1 cellular context compared by ENCODE assay signal in the genomic region with DNA sequence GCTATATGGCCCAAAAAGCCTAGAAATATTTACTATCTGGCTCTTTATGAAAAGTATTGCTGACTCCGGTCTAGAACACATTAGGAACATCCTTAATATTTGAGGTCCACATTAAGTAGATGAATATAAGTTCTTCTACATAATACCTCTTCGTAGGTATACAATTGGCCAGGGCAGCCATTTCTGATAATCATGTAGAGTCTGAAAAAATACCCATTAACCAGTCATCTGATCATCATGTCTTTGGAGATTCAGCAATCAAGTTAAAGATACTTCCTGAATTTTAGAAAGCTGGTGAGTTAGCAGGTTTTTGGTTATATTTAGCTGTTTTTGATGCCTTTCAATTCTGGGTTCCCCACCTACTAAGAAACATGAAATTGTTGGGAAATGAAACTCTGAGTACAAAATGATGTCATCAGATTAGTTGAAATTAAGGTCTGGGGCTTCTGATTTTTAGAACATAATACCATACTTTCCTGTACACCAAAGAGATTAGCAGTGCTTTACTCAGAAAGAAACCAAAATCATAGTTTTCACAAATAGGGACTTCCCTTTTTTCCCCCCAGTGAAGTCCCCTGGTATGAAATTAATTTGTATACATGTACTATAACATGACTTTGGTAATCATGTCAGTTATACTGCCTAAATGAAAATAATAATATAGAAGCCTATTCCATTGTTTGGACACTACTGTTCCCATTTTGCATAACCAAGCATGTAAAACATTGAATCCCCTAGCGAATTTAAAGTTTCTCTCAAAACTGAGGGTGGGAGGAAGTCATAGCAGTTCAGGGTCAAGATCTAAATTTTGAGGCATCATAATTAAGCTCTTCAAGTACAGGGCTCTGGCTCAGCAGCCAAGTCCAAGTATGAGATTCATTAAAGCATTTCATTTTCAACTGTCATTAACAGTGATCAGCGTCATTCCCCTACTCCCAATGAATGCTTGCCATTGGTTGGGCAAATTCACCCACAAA.
TF ChIP-seq lines count a peak whose summit lies in the region.

No MANE protein-coding gene starts in this region.

TF ChIP-seq in HEK293, 187 proteins besides CTCF, POLR2A, EP300 and RAD21 (continued from another document):
- TF ChIP-seq, protein P1, sequence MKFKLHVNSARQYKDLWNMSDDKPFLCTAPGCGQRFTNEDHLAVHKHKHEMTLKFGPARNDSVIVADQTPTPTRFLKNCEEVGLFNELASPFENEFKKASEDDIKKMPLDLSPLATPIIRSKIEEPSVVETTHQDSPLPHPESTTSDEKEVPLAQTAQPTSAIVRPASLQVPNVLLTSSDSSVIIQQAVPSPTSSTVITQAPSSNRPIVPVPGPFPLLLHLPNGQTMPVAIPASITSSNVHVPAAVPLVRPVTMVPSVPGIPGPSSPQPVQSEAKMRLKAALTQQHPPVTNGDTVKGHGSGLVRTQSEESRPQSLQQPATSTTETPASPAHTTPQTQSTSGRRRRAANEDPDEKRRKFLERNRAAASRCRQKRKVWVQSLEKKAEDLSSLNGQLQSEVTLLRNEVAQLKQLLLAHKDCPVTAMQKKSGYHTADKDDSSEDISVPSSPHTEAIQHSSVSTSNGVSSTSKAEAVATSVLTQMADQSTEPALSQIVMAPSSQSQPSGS (tag by site-specific recombination; IDR thresholded peaks at IDR 0.05; ENCODE audit: low read depth): peak; percentile 35; the same call in 1 of the 2 replicates
- no peak for TF ChIP-seq OVOL3 (tag by site-specific recombination; IDR thresholded peaks at IDR 0.05)
TF ChIP-seq in HEK293: peak in this region for 1.
